ENCODE assay signal across 7 cellular contexts in the genomic region with DNA sequence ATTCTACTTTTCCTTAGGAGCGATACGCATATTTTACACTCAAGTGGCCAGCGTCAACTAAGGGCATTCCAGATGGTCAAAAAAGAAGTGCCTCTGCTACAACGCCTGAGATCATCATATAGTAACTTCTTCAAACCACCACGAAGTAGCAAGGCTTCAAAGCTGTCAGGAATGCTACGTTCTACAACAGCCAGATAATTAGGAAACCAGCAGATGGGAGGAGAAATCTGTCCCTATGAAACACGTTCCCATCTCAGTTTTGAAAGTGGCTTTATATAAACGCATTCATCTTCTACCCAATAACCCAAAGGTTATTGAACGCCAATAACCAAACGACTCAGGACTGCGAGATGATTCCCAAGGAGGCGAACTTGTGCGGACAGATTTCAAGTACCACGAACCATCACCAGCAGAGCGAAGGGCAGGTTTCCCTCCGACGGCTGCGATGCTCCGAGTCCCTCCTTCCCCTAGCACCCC. TPM values are rescaled to one million over a fixed set of nuclear protein-coding genes. Genes with fewer than 3 reads are reported as not detected.
DNase-seq lines count a peak whose midpoint lies in the region; ATAC-seq and TF ChIP-seq lines count a peak whose summit lies in the region.

No MANE protein-coding gene starts in this region.

- peak overlapping the region; percentile 84 for H3K4me3 ChIP-seq in WERI-Rb-1 (ENCODE audit: low read depth, low read length)
- peak overlapping the region; percentile 93 to 96 for H3K4me3 ChIP-seq in gastroesophageal sphincter

- TF ChIP-seq EP300 in gastroesophageal sphincter (IDR thresholded peaks at IDR 0.05): no peak

- H3K9me3 ChIP-seq in WERI-Rb-1 (ENCODE audit: severe bottlenecking): no peaks in the 10 kb centered on the region
- H3K9me3 ChIP-seq in gastroesophageal sphincter: no peaks in the 10 kb centered on the region

- TF ChIP-seq CTCF in WERI-Rb-1 (IDR thresholded peaks at IDR 0.05; ENCODE audit: low read depth, low read length) (no peak), gastroesophageal sphincter (IDR thresholded peaks at IDR 0.05) (no peak)

- peaks cover 0 to 26% (median 0%) of the 10 kb centered on the region in 3 donors for H3K4me1 ChIP-seq in gastroesophageal sphincter

- DNase-seq in DMS114 treated with DMSO at 0.1 percent for 48 hours (lab: John Stamatoyannopoulos, UW; ENCODE audit: unreplicated experiment) (peak; percentile 14), WERI-Rb-1 (no peak), putamen (ENCODE audit: low spot score) (peak; percentile 36)

- H3K27me3 ChIP-seq in WERI-Rb-1 (ENCODE audit: insufficient read depth, low read depth, severe bottlenecking) (no peaks in the 10 kb centered on the region), gastroesophageal sphincter (no peaks in the 10 kb centered on the region)

- no peak for TF ChIP-seq POLR2A in gastroesophageal sphincter (IDR thresholded peaks at IDR 0.05)

- 17% methylated on average over 9 to 13 of the region's 19 CpGs for whole genome bisulfite sequencing in gastroesophageal sphincter (ENCODE audit: low coverage in 1 of 2), 2 donors

- H3K36me3 ChIP-seq in WERI-Rb-1: peaks cover 4% of the 10 kb centered on the region
- no peaks in the 10 kb centered on the region for H3K36me3 ChIP-seq in gastroesophageal sphincter

- ATAC-seq in HG02610 (IDR thresholded peaks at IDR 0.05; ENCODE audit: unreplicated experiment) (peak; percentile 0), gastroesophageal sphincter (no peak), GM21737 (IDR thresholded peaks at IDR 0.05; ENCODE audit: unreplicated experiment) (no peak), GM19035 (IDR thresholded peaks at IDR 0.05; ENCODE audit: unreplicated experiment) (no peak)

- H3K27ac ChIP-seq in WERI-Rb-1 (peak overlapping the region; percentile 83), gastroesophageal sphincter (peak overlapping the region; percentile 84 to 97 (median 91))

RNA-seq across cellular contexts. Expression of gene ABHD12, which starts 1.2 kb away (rescaled TPM):
- total RNA-seq in gastroesophageal sphincter: 10 to 100 TPM; 19.2 to 45.9 (median 39.3) TPM

RNA-seq across cellular contexts. Expression of gene GINS1, which starts 18.1 kb away (rescaled TPM):
- 1 to 10 TPM in 2 of 4 donors, under 1 TPM in 1, not detected in 1; 0.31 to 1.2 (median 1.2) TPM for total RNA-seq in gastroesophageal sphincter
